ENCODE assay signal across 16 cellular contexts in the genomic region with DNA sequence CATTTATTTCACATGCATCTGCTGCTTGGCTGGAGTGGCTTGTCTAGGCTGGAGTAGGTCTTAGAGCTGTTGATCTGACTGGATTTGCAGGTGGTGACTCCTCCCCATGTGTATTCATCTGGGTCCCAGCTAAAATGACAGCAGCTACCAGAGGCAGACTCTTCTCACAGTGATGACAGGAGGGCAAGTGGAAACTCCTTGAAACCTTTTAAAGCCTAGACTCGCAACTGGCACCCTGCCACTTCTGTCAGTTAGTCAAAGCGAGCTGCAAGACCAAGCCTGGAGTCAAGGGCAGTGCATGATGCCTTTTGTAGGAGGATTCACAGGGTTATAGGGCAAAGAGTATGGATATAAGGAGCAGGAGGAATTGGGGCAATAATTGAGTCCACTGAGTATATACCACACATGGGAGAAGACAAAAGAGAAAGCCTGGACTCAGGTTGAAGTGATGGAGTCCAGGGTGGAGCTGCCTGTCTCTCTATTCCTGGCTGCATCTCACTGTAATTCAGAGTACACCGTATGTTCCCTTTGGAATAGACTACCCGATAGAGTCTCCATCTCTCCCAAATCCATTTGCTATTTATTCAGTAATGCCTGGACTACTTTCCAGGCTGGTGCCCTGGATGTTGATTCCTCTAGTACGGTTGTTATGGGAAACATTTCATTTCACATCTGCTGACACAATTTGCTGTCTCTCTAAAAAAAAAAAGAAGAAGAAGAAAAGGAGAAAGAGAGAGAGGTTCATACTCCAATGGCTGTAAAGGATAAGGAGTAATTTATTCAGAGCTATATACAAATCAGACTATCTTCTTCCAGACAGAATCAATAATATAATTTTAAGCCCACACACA.
DNase-seq lines count a peak whose midpoint lies in the region; ATAC-seq and TF ChIP-seq lines count a peak whose summit lies in the region.
"Had no signal": no experiment of that assay in that cellular context is flagged by ENCODE, and none has a peak within 500 bp of the region (broad histone marks: within the 10 kb centered on the region; RNA-seq: fewer than 3 reads in every experiment).

No MANE protein-coding gene starts in this region.

- WGBS in esophagus muscularis mucosa: 35% methylated on average over 5 of the region's 5 CpGs
- 41 to 59% (median 48%) methylated on average over 5 of the region's 5 CpGs for WGBS in stomach, 5 donors

- intact Hi-C loops in esophagus muscularis mucosa (cut with DNase I) (no loop called here), sciatic nerve (cut with DNase I) (no loop called here), stomach (cut with DNase I; ENCODE audit: low total_unique reads) (no loop called here)

- H3K27me3 ChIP-seq in esophagus muscularis mucosa (no peaks in the 10 kb centered on the region), stomach (peaks cover 0 to 7% (median 0%) of the 10 kb centered on the region in 3 donors)
- H3K27me3 ChIP-seq: ascending aorta, testis had no signal

- H3K4me1 ChIP-seq in esophagus muscularis mucosa: peaks cover 4 to 19% (median 14%) of the 10 kb centered on the region in 4 donors
- H3K4me1 ChIP-seq in stomach: peaks cover 0 to 8% (median 0%) of the 10 kb centered on the region in 4 donors
- H3K4me1 ChIP-seq: A549, ascending aorta had no signal

- peak; percentile 27 to 74 (median 67) for DNase-seq in NCI-H1417 (lab: John Stamatoyannopoulos, UW)
- DNase-seq in NCI-H1417 treated with DMSO at 0.1 percent for 48 hours (lab: John Stamatoyannopoulos, UW): no peak
- peak; percentile 53 to 64 for DNase-seq in NCI-H526 (lab: John Stamatoyannopoulos, UW)
- DNase-seq in esophagus muscularis mucosa (ENCODE audit: extremely low spot score): peak; percentile 80
- DNase-seq in sciatic nerve (ENCODE audit: low spot score): no peak
- no peak for DNase-seq in A172 (ENCODE audit: low spot score)
- DNase-seq in stomach: no peak
- DNase-seq: CD8-positive, alpha-beta T cell; Karpas-422; NCI-H2029; PC-9; WERI-Rb-1 had no signal

- H3K36me3 ChIP-seq in esophagus muscularis mucosa (no peaks in the 10 kb centered on the region), stomach (no peaks in the 10 kb centered on the region)
- H3K36me3 ChIP-seq: ascending aorta, WERI-Rb-1 had no signal

- H3K9me3 ChIP-seq in esophagus muscularis mucosa: no peaks in the 10 kb centered on the region
- no peaks in the 10 kb centered on the region for H3K9me3 ChIP-seq in stomach
- H3K9me3 ChIP-seq: ascending aorta, testis had no signal

- no peak overlapping the region for H3K27ac ChIP-seq in esophagus muscularis mucosa (replicated peaks in 1 of 4)
- no peak overlapping the region for H3K27ac ChIP-seq in stomach
- H3K27ac ChIP-seq: A549, ascending aorta, PC-9, testis, WERI-Rb-1 had no signal

- ATAC-seq in sciatic nerve: peak; percentile 31
- ATAC-seq in GM21360 (IDR thresholded peaks at IDR 0.05; ENCODE audit: unreplicated experiment): no peak
- ATAC-seq: A549; CD8-positive, alpha-beta T cell had no signal

- no peak for TF ChIP-seq EP300 in esophagus muscularis mucosa (IDR thresholded peaks at IDR 0.05)
- TF ChIP-seq EP300 in stomach (IDR thresholded peaks at IDR 0.05): no peak

- TF ChIP-seq POLR2A in esophagus muscularis mucosa (IDR thresholded peaks at IDR 0.05; ENCODE audit: low read depth) (no peak), stomach (IDR thresholded peaks at IDR 0.05) (no peak)

- no peak overlapping the region for H3K4me3 ChIP-seq in esophagus muscularis mucosa
- no peak overlapping the region for H3K4me3 ChIP-seq in stomach
- H3K4me3 ChIP-seq: A549, ascending aorta, PC-9, testis had no signal

- TF ChIP-seq CTCF in esophagus muscularis mucosa (IDR thresholded peaks at IDR 0.05) (no peak), stomach (IDR thresholded peaks at IDR 0.05) (no peak)

Comparison
In these comparisons a context has a peak if more than half of its experiments do, and no peak if none do; other contexts are left out.
1. DNase-seq: peak in NCI-H1417 (3 of 3), NCI-H526 (2 of 2) and esophagus muscularis mucosa (single experiment); none in NCI-H1417 treated with DMSO at 0.1 percent for 48 hours (single experiment), sciatic nerve (single experiment), A172 (single experiment) and stomach (single experiment).